ENCODE assay signal across 11 cellular contexts in genomic region chr19:47518139-47518538, GRCh38. TPM values are rescaled to one million over a fixed set of nuclear protein-coding genes. Genes with fewer than 3 reads are reported as not detected.
DNase-seq lines count a peak whose midpoint lies in the region; ATAC-seq and TF ChIP-seq lines count a peak whose summit lies in the region.
"Had no signal": no experiment of that assay in that cellular context is flagged by ENCODE, and none has a peak within 500 bp of the region (broad histone marks: within the 10 kb centered on the region; RNA-seq: fewer than 3 reads in every experiment).

No MANE protein-coding gene starts in this region.

- DNase-seq in NB4 (ENCODE audit: low read depth) (peak; percentile 89), anterior cingulate cortex (lab: John Stamatoyannopoulos, UW) (no peak), dedifferentiated amniotic fluid mesenchymal stem cell (ENCODE audit: extremely low spot score) (no peak), spleen (no peak), NCI-H1930 (lab: John Stamatoyannopoulos, UW) (no peak)
- DNase-seq in stimulated activated CD8-positive, alpha-beta memory T cell treated with anti-CD3 and anti-CD28 coated beads, Interleukin-15, amount 100 ng/mL, for 4 hours (ENCODE audit: low read depth in 2 of 2), result peak; percentile 50 to 63

- H3K9me3 Mint-ChIP-seq in activated naive CD4-positive, alpha-beta T cell treated with anti-CD3 and anti-CD28 coated beads, Interleukin-2, amount 50 U/mL, for 24 hours, result no peaks in the 10 kb centered on the region

- TF ChIP-seq POLR2A in NB4 (IDR thresholded peaks at IDR 0.05; ENCODE audit: extremely low read depth, insufficient read length) (no peak), spleen (IDR thresholded peaks at IDR 0.05) (no peak)

- peaks cover 0 to 35% (median 9%) of the 10 kb centered on the region in 7 donors for H3K27me3 ChIP-seq in spleen (replicated peaks in 1 of 7)
- H3K27me3 ChIP-seq: cardiac muscle cell had no signal

- ATAC-seq in GM18868 (IDR thresholded peaks at IDR 0.05; ENCODE audit: unreplicated experiment), result peak; percentile 29
- ATAC-seq: Panc1 had no signal

- peaks cover 18 to 81% (median 50%) of the 10 kb centered on the region in 6 donors for H3K4me1 ChIP-seq in spleen

- H3K4me3 Mint-ChIP-seq in activated naive CD4-positive, alpha-beta T cell treated with anti-CD3 and anti-CD28 coated beads, Interleukin-2, amount 50 U/mL, for 24 hours, result no peak overlapping the region

- 18 to 27% (median 24%) methylated on average over 4 of the region's 4 CpGs for WGBS in spleen, 5 donors

- TF ChIP-seq CTCF in NB4 (IDR thresholded peaks at IDR 0.05; ENCODE audit: low read depth, low read length) (no peak), spleen (IDR thresholded peaks at IDR 0.05 in 8 of 11, conservative IDR thresholded peaks at IDR 0.05 in 3 of 11) (no peak)

- H3K9me3 ChIP-seq in spleen, result no peaks in the 10 kb centered on the region

- no peaks in the 10 kb centered on the region for H3K27me3 Mint-ChIP-seq in activated naive CD4-positive, alpha-beta T cell treated with anti-CD3 and anti-CD28 coated beads, Interleukin-2, amount 50 U/mL, for 24 hours

- peaks cover 60% of the 10 kb centered on the region for H3K4me1 Mint-ChIP-seq in activated naive CD4-positive, alpha-beta T cell treated with anti-CD3 and anti-CD28 coated beads, Interleukin-2, amount 50 U/mL, for 24 hours

- intact Hi-C loops in spleen (cut with DNase I; ENCODE audit: low total_unique reads), result loop anchor here (5.0 kb wide), 1 partner anchor 89 kb away; the partner anchor contains the start of gene BICRA

- peaks cover under 1% of the 10 kb centered on the region for H3K36me3 Mint-ChIP-seq in activated naive CD4-positive, alpha-beta T cell treated with anti-CD3 and anti-CD28 coated beads, Interleukin-2, amount 50 U/mL, for 24 hours

- peak overlapping the region; percentile 62 for H3K27ac Mint-ChIP-seq in activated naive CD4-positive, alpha-beta T cell treated with anti-CD3 and anti-CD28 coated beads, Interleukin-2, amount 50 U/mL, for 24 hours

- no peak overlapping the region for H3K27ac ChIP-seq in spleen
- H3K27ac ChIP-seq: cardiac muscle cell had no signal

- H3K4me3 ChIP-seq in NB4 (ENCODE audit: low read depth, low read length) (no peak overlapping the region), spleen (no peak overlapping the region)
- H3K4me3 ChIP-seq: cardiac muscle cell had no signal

- H3K36me3 ChIP-seq in spleen, result no peaks in the 10 kb centered on the region
- H3K36me3 ChIP-seq: cardiac muscle cell had no signal

RNA-seq across cellular contexts. Expression of gene NAPA, which starts 3.3 kb away (rescaled TPM):
- 100 to 1,000 TPM in 3 of 7 donors, 10 to 100 TPM in 4; 85.8 to 171 (median 98.1) TPM for total RNA-seq in spleen
- 10 to 100 TPM; 51.3 to 64.1 (median 56.6) TPM for polyA plus RNA-seq in spleen

RNA-seq across cellular contexts. Expression of gene KPTN, which starts 34.1 kb away (rescaled TPM):
- total RNA-seq in spleen, result 10 to 100 TPM in 2 of 7 donors, 1 to 10 TPM in 5; 3.9 to 12.4 (median 7.4) TPM
- 10 to 100 TPM; 15.0 to 36.3 (median 25.7) TPM for polyA plus RNA-seq in spleen

RNA-seq across cellular contexts. Expression of gene SLC8A2, which starts 46.4 kb away (rescaled TPM):
- total RNA-seq in spleen, result not detected
- under 1 TPM in 2 of 3 donors, not detected in 1; 0.02 to 0.19 TPM for polyA plus RNA-seq in spleen

RNA-seq across cellular contexts. Expression of gene ZNF541, which starts 54.8 kb away (rescaled TPM):
- 1 to 10 TPM in 1 of 7 donors, under 1 TPM in 6; 0.34 to 1.2 (median 0.42) TPM for total RNA-seq in spleen
- under 1 TPM; 0.20 to 0.70 (median 0.50) TPM for polyA plus RNA-seq in spleen
- total RNA-seq: cardiac muscle cell had no signal
- polyA plus RNA-seq: cardiac muscle cell, keratinocyte had no signal

Comparison
In these comparisons a context has a peak if more than half of its experiments do, and no peak if none do; other contexts are left out.
1. DNase-seq: peak in NB4 (single experiment) and stimulated activated CD8-positive, alpha-beta memory T cell treated with anti-CD3 and anti-CD28 coated beads, Interleukin-15, amount 100 ng/mL, for 4 hours (2 of 2); none in anterior cingulate cortex (0 of 58), dedifferentiated amniotic fluid mesenchymal stem cell (single experiment), spleen (single experiment) and NCI-H1930 (0 of 2).